In the genomic region with DNA sequence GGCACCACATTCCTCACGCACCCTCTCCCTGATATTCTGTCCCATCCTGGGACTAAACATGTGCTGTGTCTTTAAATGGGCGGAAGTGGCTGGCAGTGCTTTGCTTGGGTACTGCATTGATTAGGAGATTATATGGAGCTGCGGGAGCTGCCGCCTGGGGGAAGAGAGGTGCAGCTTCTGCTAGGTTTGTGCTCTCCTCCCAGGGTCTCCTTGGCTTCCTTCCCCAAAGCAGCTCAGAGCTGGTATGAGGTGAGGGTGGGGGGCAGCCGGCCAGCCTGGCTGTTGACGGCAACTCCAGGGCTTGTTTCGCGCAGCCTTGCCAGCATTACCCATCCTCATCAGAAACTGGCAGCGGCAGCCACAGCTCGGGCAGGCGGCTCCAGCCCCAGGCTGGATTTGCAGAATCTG, we compare ENCODE assay signal across 11 cellular contexts.
DNase-seq lines count a peak whose midpoint lies in the region; ATAC-seq and TF ChIP-seq lines count a peak whose summit lies in the region.
"Had no signal": no experiment of that assay in that cellular context is flagged by ENCODE, and none has a peak within 500 bp of the region (broad histone marks: within the 10 kb centered on the region; RNA-seq: fewer than 3 reads in every experiment).

No MANE protein-coding gene starts in this region.

- H3K9me3 Mint-ChIP-seq in MCF 10A (ENCODE audit: unreplicated experiment), result no peaks in the 10 kb centered on the region
- no peaks in the 10 kb centered on the region for H3K9me3 Mint-ChIP-seq in activated naive CD8-positive, alpha-beta T cell treated with anti-CD3 and anti-CD28 coated beads, Interleukin-2, amount 50 U/mL, for 24 hours

- no peak overlapping the region for H3K4me3 Mint-ChIP-seq in MCF 10A (ENCODE audit: unreplicated experiment)
- no peak overlapping the region for H3K4me3 Mint-ChIP-seq in activated naive CD8-positive, alpha-beta T cell treated with anti-CD3 and anti-CD28 coated beads, Interleukin-2, amount 50 U/mL, for 24 hours
- H3K4me3 Mint-ChIP-seq: activated naive CD8-positive, alpha-beta T cell treated with anti-CD3 and anti-CD28 coated beads, Interleukin-2, amount 10 ng/mL, durations not matched to agents 7 days and 5 days had no signal

- DNase-seq in T47D (ENCODE audit: low read depth in 1 of 2, low spot score in 1 of 2), result peak; percentile 61 to 86
- DNase-seq in MCF 10A (ENCODE audit: unreplicated experiment), result no peak
- DNase-seq in caudate nucleus (lab: John Stamatoyannopoulos, UW), result peak in 21 of 61 donors; percentile 7 to 73 (median 28)
- peak; percentile 35 for DNase-seq in iPS-NIHi11 (ENCODE audit: low spot score)
- no peak for DNase-seq in activated gamma-delta T cell (lab: John Stamatoyannopoulos, UW)
- no peak for DNase-seq in GDM1 (lab: John Stamatoyannopoulos, UW)
- DNase-seq in activated naive CD8-positive, alpha-beta T cell treated with anti-CD3 and anti-CD28 coated beads, Interleukin-2, amount 50 U/mL, for 24 hours, result no peak
- DNase-seq: activated naive CD8-positive, alpha-beta T cell treated with anti-CD3 and anti-CD28 coated beads, Interleukin-2, amount 10 ng/mL, durations not matched to agents 7 days and 5 days; DMS53; transverse colon had no signal

- POLR2A ChIA-PET in MCF 10A (lab: Yijun Ruan, JAX), result no interaction called here

- in situ Hi-C loops in T47D (cut with HindIII; ENCODE audit: low pct_unique_long_range_greater_than_20kb, low sequenced_read_pairs), result no loop called here

- intact Hi-C loops in MCF 10A (cut with micrococcal nuclease), result no loop called here

- H3K36me3 Mint-ChIP-seq in MCF 10A (ENCODE audit: insufficient read depth, unreplicated experiment), result no peaks in the 10 kb centered on the region
- H3K36me3 Mint-ChIP-seq in activated naive CD8-positive, alpha-beta T cell treated with anti-CD3 and anti-CD28 coated beads, Interleukin-2, amount 50 U/mL, for 24 hours (ENCODE audit: low read depth), result no peaks in the 10 kb centered on the region

- H3K4me1 Mint-ChIP-seq in MCF 10A (ENCODE audit: insufficient read depth, unreplicated experiment), result no peaks in the 10 kb centered on the region
- H3K4me1 Mint-ChIP-seq in activated naive CD8-positive, alpha-beta T cell treated with anti-CD3 and anti-CD28 coated beads, Interleukin-2, amount 50 U/mL, for 24 hours, result no peaks in the 10 kb centered on the region
- H3K4me1 Mint-ChIP-seq: activated naive CD8-positive, alpha-beta T cell treated with anti-CD3 and anti-CD28 coated beads, Interleukin-2, amount 10 ng/mL, durations not matched to agents 7 days and 5 days had no signal

- H3K27ac ChIP-seq in caudate nucleus (ENCODE audit: low read depth, low read length), result peak overlapping the region; percentile 14
- H3K27ac ChIP-seq: transverse colon had no signal

- CTCF ChIA-PET in MCF 10A (lab: Yijun Ruan, JAX), result interaction anchor here (0.8 to 1.5 kb wide), 3 partner anchors 9 to 313 kb away, joined by 3 to 5 read pairs (median 4); no protein-coding TSS in a partner anchor

- ATAC-seq in activated naive CD8-positive, alpha-beta T cell treated with anti-CD3 and anti-CD28 coated beads, Interleukin-2, amount 50 U/mL, for 24 hours, result no peak
- ATAC-seq in GM18868 (IDR thresholded peaks at IDR 0.05; ENCODE audit: unreplicated experiment), result no peak

- peaks cover 45% of the 10 kb centered on the region for H3K27me3 Mint-ChIP-seq in MCF 10A (ENCODE audit: insufficient read depth, unreplicated experiment)
- H3K27me3 Mint-ChIP-seq in activated naive CD8-positive, alpha-beta T cell treated with anti-CD3 and anti-CD28 coated beads, Interleukin-2, amount 50 U/mL, for 24 hours, result no peaks in the 10 kb centered on the region
- H3K27me3 Mint-ChIP-seq: activated naive CD8-positive, alpha-beta T cell treated with anti-CD3 and anti-CD28 coated beads, Interleukin-2, amount 10 ng/mL, durations not matched to agents 7 days and 5 days had no signal

- no TSS peak for BruUV-seq in MCF 10A (replicated peaks; lab: Mats Ljungman, UMichigan)

- no peak overlapping the region for H3K27ac Mint-ChIP-seq in MCF 10A (ENCODE audit: low read depth, unreplicated experiment)
- H3K27ac Mint-ChIP-seq in activated naive CD8-positive, alpha-beta T cell treated with anti-CD3 and anti-CD28 coated beads, Interleukin-2, amount 50 U/mL, for 24 hours, result no peak overlapping the region
- H3K27ac Mint-ChIP-seq: activated naive CD8-positive, alpha-beta T cell treated with anti-CD3 and anti-CD28 coated beads, Interleukin-2, amount 10 ng/mL, durations not matched to agents 7 days and 5 days had no signal

- TF ChIP-seq CTCF in MCF 10A (IDR thresholded peaks at IDR 0.05; ENCODE audit: unreplicated experiment), result no peak

Comparison
In these comparisons a context has a peak if more than half of its experiments do, and no peak if none do; other contexts are left out.
1. DNase-seq: peak in T47D (2 of 2) and iPS-NIHi11 (single experiment); none in MCF 10A (single experiment), activated gamma-delta T cell (single experiment), GDM1 (single experiment) and activated naive CD8-positive, alpha-beta T cell treated with anti-CD3 and anti-CD28 coated beads, Interleukin-2, amount 50 U/mL, for 24 hours (single experiment).